ENCODE assay signal across 1 cellular context in the genomic region with DNA sequence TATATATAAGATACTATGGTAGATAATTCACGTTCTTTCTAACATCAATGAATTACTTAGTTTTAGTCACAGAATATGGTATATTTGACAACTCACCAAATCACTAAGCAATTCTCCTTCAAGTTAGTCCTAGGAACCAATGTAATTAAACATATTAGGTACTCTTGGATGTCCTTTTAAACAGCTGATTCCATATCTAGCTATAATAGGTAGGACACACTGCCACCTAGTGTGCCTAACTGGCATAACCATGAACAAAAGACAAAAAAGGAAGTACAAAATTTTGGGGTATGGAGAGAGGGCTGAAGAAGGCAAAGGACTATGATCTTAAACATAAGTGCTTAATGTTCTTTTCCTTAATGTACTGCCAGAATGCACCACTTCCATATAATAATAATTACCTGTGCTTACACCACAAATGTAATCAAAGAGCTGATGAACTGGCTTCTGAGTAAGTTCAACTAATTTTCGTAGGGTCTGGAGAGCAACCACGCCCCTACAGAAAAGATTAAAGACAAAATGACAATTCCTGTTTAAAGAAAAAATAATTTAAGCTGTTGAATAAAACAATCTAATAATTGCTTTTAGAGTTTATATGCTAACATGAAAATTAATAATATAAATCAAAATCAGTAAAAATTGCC.
TF ChIP-seq lines count a peak whose summit lies in the region.

No MANE protein-coding gene starts in this region.

TF ChIP-seq in GM12878, 131 proteins besides CTCF, POLR2A, EP300 and RAD21:
- TF ChIP-seq, protein P1, sequence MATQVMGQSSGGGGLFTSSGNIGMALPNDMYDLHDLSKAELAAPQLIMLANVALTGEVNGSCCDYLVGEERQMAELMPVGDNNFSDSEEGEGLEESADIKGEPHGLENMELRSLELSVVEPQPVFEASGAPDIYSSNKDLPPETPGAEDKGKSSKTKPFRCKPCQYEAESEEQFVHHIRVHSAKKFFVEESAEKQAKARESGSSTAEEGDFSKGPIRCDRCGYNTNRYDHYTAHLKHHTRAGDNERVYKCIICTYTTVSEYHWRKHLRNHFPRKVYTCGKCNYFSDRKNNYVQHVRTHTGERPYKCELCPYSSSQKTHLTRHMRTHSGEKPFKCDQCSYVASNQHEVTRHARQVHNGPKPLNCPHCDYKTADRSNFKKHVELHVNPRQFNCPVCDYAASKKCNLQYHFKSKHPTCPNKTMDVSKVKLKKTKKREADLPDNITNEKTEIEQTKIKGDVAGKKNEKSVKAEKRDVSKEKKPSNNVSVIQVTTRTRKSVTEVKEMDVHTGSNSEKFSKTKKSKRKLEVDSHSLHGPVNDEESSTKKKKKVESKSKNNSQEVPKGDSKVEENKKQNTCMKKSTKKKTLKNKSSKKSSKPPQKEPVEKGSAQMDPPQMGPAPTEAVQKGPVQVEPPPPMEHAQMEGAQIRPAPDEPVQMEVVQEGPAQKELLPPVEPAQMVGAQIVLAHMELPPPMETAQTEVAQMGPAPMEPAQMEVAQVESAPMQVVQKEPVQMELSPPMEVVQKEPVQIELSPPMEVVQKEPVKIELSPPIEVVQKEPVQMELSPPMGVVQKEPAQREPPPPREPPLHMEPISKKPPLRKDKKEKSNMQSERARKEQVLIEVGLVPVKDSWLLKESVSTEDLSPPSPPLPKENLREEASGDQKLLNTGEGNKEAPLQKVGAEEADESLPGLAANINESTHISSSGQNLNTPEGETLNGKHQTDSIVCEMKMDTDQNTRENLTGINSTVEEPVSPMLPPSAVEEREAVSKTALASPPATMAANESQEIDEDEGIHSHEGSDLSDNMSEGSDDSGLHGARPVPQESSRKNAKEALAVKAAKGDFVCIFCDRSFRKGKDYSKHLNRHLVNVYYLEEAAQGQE (IDR thresholded peaks at IDR 0.05; ENCODE audit: low read depth, low read length), result no peak
- TF ChIP-seq SMC3 (IDR thresholded peaks at IDR 0.05; ENCODE audit: borderline replicate concordance, low read length) (peak; percentile 71; the same call in 1 of the 2 replicates), DPF2 (IDR thresholded peaks at IDR 0.05) (no peak), ATF7 (IDR thresholded peaks at IDR 0.05; ENCODE audit: low read depth) (no peak), JUNB (IDR thresholded peaks at IDR 0.05) (no peak), IKZF1 (conservative IDR thresholded peaks at IDR 0.05) (no peak), LARP7 (IDR thresholded peaks at IDR 0.05) (no peak), TCF12 (IDR thresholded peaks at IDR 0.05; ENCODE audit: low read depth, low read length) (no peak), SPI1 (IDR thresholded peaks at IDR 0.05; ENCODE audit: borderline replicate concordance, insufficient read depth, low read depth, low read length) (peak; percentile 30; the same call in 1 of the 2 replicates), RBBP5 (conservative IDR thresholded peaks at IDR 0.05) (no peak)
